ENCODE assay signal across 1 cellular context in the genomic region with DNA sequence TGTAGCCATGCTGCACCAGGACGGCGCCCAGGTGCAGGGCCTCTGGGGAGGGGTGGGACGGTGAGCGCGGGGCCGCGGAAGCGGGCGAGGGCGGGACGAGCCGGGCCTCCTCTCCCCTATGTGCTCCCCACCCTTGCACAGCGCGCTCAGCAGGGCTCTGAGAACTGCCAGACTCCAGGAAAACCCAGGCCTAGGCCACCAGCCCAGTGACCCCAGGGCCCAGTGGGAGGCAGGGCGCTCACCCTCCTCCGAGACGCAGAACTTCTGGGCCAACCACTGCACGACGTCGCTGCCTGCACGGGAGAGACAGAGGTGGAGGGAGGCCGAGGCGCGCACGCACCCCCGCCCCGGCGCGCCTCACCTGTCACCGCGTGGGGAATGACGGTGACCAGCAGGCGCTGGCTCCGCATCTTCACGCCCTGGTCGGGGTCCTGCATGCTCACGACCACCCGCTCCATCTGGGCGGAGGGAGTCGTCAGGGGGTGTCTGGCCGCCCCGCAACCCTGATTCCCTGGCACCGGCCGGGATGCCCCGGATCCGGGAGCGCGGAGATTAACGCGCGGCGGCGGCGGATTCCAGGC.
TF ChIP-seq lines count a peak whose summit lies in the region.

No MANE protein-coding gene starts in this region.

TF ChIP-seq in K562, 482 proteins besides CTCF, POLR2A, EP300 and RAD21:
- TF ChIP-seq, protein P1, sequence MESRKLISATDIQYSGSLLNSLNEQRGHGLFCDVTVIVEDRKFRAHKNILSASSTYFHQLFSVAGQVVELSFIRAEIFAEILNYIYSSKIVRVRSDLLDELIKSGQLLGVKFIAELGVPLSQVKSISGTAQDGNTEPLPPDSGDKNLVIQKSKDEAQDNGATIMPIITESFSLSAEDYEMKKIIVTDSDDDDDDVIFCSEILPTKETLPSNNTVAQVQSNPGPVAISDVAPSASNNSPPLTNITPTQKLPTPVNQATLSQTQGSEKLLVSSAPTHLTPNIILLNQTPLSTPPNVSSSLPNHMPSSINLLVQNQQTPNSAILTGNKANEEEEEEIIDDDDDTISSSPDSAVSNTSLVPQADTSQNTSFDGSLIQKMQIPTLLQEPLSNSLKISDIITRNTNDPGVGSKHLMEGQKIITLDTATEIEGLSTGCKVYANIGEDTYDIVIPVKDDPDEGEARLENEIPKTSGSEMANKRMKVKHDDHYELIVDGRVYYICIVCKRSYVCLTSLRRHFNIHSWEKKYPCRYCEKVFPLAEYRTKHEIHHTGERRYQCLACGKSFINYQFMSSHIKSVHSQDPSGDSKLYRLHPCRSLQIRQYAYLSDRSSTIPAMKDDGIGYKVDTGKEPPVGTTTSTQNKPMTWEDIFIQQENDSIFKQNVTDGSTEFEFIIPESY (CRISPR knock-in tag; IDR thresholded peaks at IDR 0.05) = peak; percentile 52; the same call in 1 of the 2 replicates
- TF ChIP-seq MTA3 (IDR thresholded peaks at IDR 0.05; ENCODE audit: borderline replicate concordance) = no peak
